21 cellular contexts compared by ENCODE assay signal in the genomic region with DNA sequence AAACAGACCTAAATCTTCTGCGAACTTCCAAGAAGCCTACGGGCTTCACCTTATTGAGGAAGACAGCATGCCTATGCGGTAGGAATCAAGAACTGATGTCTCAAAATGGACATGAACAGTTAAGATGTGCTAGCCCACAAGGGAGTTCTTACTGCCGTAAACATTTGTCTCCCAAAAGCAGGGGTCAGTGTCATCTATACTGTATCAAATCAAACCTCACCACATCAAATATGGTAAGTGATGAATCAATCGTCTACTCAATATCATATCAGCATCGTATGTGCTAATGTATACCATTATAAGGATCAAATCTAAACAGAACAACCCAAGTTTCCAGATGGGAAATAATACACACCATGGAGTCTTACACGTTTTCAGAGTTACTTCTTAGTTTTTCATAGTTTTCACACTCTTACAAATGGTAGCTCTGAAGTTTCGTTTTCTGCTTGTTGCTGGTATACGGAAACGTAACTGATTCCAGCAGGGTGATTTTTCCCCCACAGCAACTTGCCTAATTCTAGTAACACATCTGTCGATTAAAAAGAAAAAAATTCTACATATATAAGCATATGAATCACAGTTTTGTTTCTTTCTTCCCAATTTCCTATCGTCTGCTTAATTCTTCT. TPM values are rescaled to one million over a fixed set of nuclear protein-coding genes. Genes with fewer than 3 reads are reported as not detected.
"Had no signal": no experiment of that assay in that cellular context is flagged by ENCODE, and none has a peak within 500 bp of the region (broad histone marks: within the 10 kb centered on the region; RNA-seq: fewer than 3 reads in every experiment).

No MANE protein-coding gene starts in this region.

- DNase-seq: dermis blood vessel endothelial cell; esophagus squamous epithelium; foreskin keratinocyte; kidney; left cardiac atrium; left ventricle myocardium inferior; lower lobe of right lung; midbrain; nucleus accumbens; pancreas; right cardiac atrium; small intestine; stimulated activated CD4-positive, alpha-beta T cell treated with anti-CD3 and anti-CD28 coated beads, Interleukin-12 subunit alpha, Interleukin-12 subunit beta, amount 100 ng/mL, for 4 hours; stimulated activated CD4-positive, alpha-beta T cell treated with anti-CD3 and anti-CD28 coated beads, Interleukin-2, amount 100 ng/mL, for 48 hours; stimulated activated naive CD4-positive, alpha-beta T cell treated with Interleukin-2 at 50 U/mL for 16 hours had no signal

- H3K27me3 Mint-ChIP-seq: memory B cell; natural killer cell treated with Interleukin-12 subunit alpha and Interleukin-12 subunit beta and Interleukin-15 and Interleukin-18, amount 100 ng/mL, for 72 hours; progenitor cell of endocrine pancreas; type B pancreatic cell had no signal

- H3K4me2 ChIP-seq: neural progenitor cell had no signal

- H3K9me3 ChIP-seq: esophagus squamous epithelium, left ventricle myocardium inferior, lower lobe of right lung, pancreas had no signal

- H3K27ac Mint-ChIP-seq: memory B cell, neural progenitor cell, progenitor cell of endocrine pancreas, type B pancreatic cell had no signal

- H3K9me3 Mint-ChIP-seq: memory B cell; natural killer cell treated with Interleukin-12 subunit alpha and Interleukin-12 subunit beta and Interleukin-15 and Interleukin-18, amount 100 ng/mL, for 72 hours; neural progenitor cell; type B pancreatic cell had no signal

- H3K27me3 ChIP-seq: esophagus squamous epithelium, foreskin keratinocyte, neural progenitor cell, pancreas had no signal

- H3K4me3 Mint-ChIP-seq: memory B cell; natural killer cell treated with Interleukin-12 subunit alpha and Interleukin-12 subunit beta and Interleukin-15 and Interleukin-18, amount 100 ng/mL, for 72 hours; neural progenitor cell; type B pancreatic cell had no signal

- H2AFZ ChIP-seq: neural progenitor cell had no signal

- H3K9ac ChIP-seq: neural progenitor cell had no signal

- H3K4me1 ChIP-seq: foreskin keratinocyte had no signal

- H3K4me3 ChIP-seq: esophagus squamous epithelium, left ventricle myocardium inferior, lower lobe of right lung, neural progenitor cell, pancreas had no signal

- ATAC-seq: foreskin keratinocyte; lower lobe of right lung; natural killer cell treated with Interleukin-12 subunit alpha and Interleukin-12 subunit beta and Interleukin-15 and Interleukin-18, amount 100 ng/mL, for 72 hours; pancreas; right cardiac atrium had no signal

- H3K27ac ChIP-seq: esophagus squamous epithelium, foreskin keratinocyte, left ventricle myocardium inferior, lower lobe of right lung, neural progenitor cell, pancreas had no signal

- H3K36me3 ChIP-seq: left ventricle myocardium inferior, neural progenitor cell had no signal

RNA-seq across cellular contexts. Expression of a gene that starts 30.3 kb away (rescaled TPM):
- total RNA-seq: dermis blood vessel endothelial cell; epithelial cell of proximal tubule; esophagus squamous epithelium; foreskin keratinocyte; kidney; left cardiac atrium; left ventricle myocardium inferior; lower lobe of right lung; natural killer cell treated with Interleukin-12 subunit alpha and Interleukin-12 subunit beta and Interleukin-15 and Interleukin-18, amount 100 ng/mL, for 72 hours; progenitor cell of endocrine pancreas; right cardiac atrium had no signal
